Comparison of ENCODE assay signal across 1 cellular context in the genomic region with DNA sequence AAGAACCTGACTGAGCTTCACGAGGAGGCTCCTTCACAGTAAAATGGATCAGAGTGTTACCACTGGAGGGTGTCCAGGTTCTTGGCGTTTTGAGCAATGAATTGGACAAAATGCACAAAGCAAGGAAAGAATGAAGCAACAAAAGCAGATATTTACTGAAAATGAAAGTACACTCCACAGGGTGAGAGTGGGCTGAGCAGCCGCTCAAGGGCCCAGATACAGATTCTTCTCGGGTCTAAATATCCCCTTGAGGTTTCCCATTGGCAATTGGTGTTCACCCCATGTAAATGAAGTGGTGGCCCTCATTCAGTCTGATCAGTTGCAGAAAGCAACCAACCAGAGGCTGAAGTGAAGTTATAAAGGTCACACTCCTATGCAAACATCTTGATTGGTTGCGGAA.
TF ChIP-seq lines count a peak whose summit lies in the region.

No MANE protein-coding gene starts in this region.

TF ChIP-seq in GM12878, 131 proteins besides CTCF, POLR2A, EP300 and RAD21 (continued from another document):
- TF ChIP-seq MYC (IDR thresholded peaks at IDR 0.05; ENCODE audit: insufficient read depth, insufficient read length, insufficient replicate concordance, low read length, severe bottlenecking) (no peak), SUZ12 (IDR thresholded peaks at IDR 0.05; ENCODE audit: unreplicated experiment) (no peak), RELA (IDR thresholded peaks at IDR 0.05; ENCODE audit: borderline replicate concordance, partially characterized antibody) (no peak), POU2F2 (IDR thresholded peaks at IDR 0.05; ENCODE audit: borderline replicate concordance, low read depth, low read length) (no peak), MEF2A (IDR thresholded peaks at IDR 0.05; ENCODE audit: insufficient read depth, low read depth, low read length) (no peak), EZH2 (IDR thresholded peaks at IDR 0.05; ENCODE audit: borderline replicate concordance, control insufficient read depth, low read depth, low read length) (no peak), GABPA (IDR thresholded peaks at IDR 0.05; ENCODE audit: low read depth) (no peak), NRF1 (conservative IDR thresholded peaks at IDR 0.05; ENCODE audit: low read depth, low read length) (no peak), SIX5 (IDR thresholded peaks at IDR 0.05; ENCODE audit: low read depth, low read length, severe bottlenecking) (no peak), RFX5 (IDR thresholded peaks at IDR 0.05; ENCODE audit: low read depth, low read length) (no peak)
- TF ChIP-seq, protein P1, sequence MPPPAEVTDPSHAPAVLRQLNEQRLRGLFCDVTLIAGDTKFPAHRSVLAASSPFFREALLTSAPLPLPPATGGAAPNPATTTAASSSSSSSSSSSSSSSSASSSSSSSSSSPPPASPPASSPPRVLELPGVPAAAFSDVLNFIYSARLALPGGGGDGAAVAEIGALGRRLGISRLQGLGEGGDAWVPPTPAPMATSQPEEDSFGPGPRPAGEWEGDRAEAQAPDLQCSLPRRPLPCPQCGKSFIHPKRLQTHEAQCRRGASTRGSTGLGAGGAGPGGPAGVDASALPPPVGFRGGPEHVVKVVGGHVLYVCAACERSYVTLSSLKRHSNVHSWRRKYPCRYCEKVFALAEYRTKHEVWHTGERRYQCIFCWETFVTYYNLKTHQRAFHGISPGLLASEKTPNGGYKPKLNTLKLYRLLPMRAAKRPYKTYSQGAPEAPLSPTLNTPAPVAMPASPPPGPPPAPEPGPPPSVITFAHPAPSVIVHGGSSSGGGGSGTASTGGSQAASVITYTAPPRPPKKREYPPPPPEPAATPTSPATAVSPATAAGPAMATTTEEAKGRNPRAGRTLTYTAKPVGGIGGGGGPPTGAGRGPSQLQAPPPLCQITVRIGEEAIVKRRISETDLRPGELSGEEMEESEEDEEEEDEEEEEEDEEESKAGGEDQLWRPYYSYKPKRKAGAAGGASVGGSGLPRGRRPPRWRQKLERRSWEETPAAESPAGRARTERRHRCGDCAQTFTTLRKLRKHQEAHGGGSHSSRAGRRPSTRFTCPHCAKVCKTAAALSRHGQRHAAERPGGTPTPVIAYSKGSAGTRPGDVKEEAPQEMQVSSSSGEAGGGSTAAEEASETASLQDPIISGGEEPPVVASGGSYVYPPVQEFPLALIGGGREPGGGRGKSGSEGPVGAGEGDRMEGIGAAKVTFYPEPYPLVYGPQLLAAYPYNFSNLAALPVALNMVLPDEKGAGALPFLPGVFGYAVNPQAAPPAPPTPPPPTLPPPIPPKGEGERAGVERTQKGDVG (CRISPR knock-in tag; IDR thresholded peaks at IDR 0.05), result no peak
